Comparison of ENCODE assay signal across 1 cellular context in genomic region chr2:85134255-85135065, GRCh38.
TF ChIP-seq lines count a peak whose summit lies in the region.

No MANE protein-coding gene starts in this region.

TF ChIP-seq in IMR-90, 13 proteins besides CTCF, POLR2A, EP300 and RAD21 (continued from another document):
- TF ChIP-seq ELK1 (IDR thresholded peaks at IDR 0.05; ENCODE audit: borderline replicate concordance, low read depth, low read length) (no peak), MXI1 (IDR thresholded peaks at IDR 0.05; ENCODE audit: borderline replicate concordance, low read depth, low read length) (no peak), RCOR1 (IDR thresholded peaks at IDR 0.05; ENCODE audit: insufficient replicate concordance, low read length) (no peak), CEBPB (IDR thresholded peaks at IDR 0.05; ENCODE audit: low read depth, low read length) (no peak)
